In the genomic region with DNA sequence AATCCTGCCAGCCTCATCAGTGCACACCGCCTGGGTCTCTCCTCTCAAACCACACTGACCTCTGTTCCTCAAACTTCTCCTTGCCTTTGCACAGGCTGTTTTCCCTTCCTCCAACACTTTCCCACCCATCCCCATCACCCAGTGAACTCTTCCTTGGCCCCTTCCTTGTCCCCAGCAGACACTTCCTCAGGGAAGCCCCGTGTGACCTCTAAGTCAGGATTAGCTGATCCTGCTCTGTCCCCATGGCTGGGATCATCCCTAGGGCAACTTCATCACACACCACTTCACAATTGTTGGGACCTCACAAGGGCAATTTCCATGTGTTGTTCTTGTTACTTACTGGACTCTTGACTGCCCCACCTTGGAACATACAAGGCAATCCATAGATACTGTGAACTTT, we compare ENCODE assay signal across 24 cellular contexts.
"Had no signal": no experiment of that assay in that cellular context is flagged by ENCODE, and none has a peak within 500 bp of the region (broad histone marks: within the 10 kb centered on the region; RNA-seq: fewer than 3 reads in every experiment).

No MANE protein-coding gene starts in this region.

- ATAC-seq: esophagus mucosa; gastrocnemius medialis; left lung; lower lobe of right lung; naive thymus-derived CD8-positive, alpha-beta T cell; sciatic nerve; stimulated activated effector memory CD8-positive, alpha-beta T cell treated with anti-CD3 and anti-CD28 coated beads, Interleukin-12 subunit alpha, Interleukin-12 subunit beta, amount 100 ng/mL, for 72 hours had no signal

- H3K4me3 Mint-ChIP-seq: naive thymus-derived CD8-positive, alpha-beta T cell; nephron progenitor cell; stimulated activated effector memory CD8-positive, alpha-beta T cell treated with anti-CD3 and anti-CD28 coated beads, Interleukin-12 subunit alpha, Interleukin-12 subunit beta, amount 100 ng/mL, for 72 hours had no signal

- H3K27me3 Mint-ChIP-seq: progenitor cell of endocrine pancreas had no signal

- H3K9me3 Mint-ChIP-seq: naive thymus-derived CD8-positive, alpha-beta T cell; nephron progenitor cell; stimulated activated effector memory CD8-positive, alpha-beta T cell treated with anti-CD3 and anti-CD28 coated beads, Interleukin-12 subunit alpha, Interleukin-12 subunit beta, amount 100 ng/mL, for 72 hours had no signal

- H3K36me3 Mint-ChIP-seq: naive thymus-derived CD8-positive, alpha-beta T cell; stimulated activated effector memory CD8-positive, alpha-beta T cell treated with anti-CD3 and anti-CD28 coated beads, Interleukin-12 subunit alpha, Interleukin-12 subunit beta, amount 100 ng/mL, for 72 hours had no signal

- H3K9me3 ChIP-seq: gastrocnemius medialis, left lung, lower lobe of right lung, neutrophil, stomach, tibial artery, upper lobe of left lung had no signal

- H3K27ac Mint-ChIP-seq: naive thymus-derived CD8-positive, alpha-beta T cell; progenitor cell of endocrine pancreas; stimulated activated effector memory CD8-positive, alpha-beta T cell treated with anti-CD3 and anti-CD28 coated beads, Interleukin-12 subunit alpha, Interleukin-12 subunit beta, amount 100 ng/mL, for 72 hours had no signal

- H2AFZ ChIP-seq: parathyroid adenoma had no signal

- DNase-seq: cerebellar nuclear complex; cortex of kidney; dorsolateral prefrontal cortex; effector CD4-positive, alpha-beta T cell; foreskin fibroblast; gastrocnemius medialis; kidney; left lung; lower lobe of right lung; naive thymus-derived CD8-positive, alpha-beta T cell; nephron progenitor cell; stimulated activated CD4-positive, alpha-beta T cell treated with anti-CD3 and anti-CD28 coated beads, Interleukin-2, amount 100 ng/mL, for 24 hours; stimulated activated CD4-positive, alpha-beta T cell treated with anti-CD3 and anti-CD28 coated beads, Interleukin-4, amount 100 ng/mL, for 24 hours; stimulated activated naive CD4-positive, alpha-beta T cell treated with Interleukin-2 at 50 U/mL for 16 hours; stomach; upper lobe of left lung had no signal

- H3K36me3 ChIP-seq: gastrocnemius medialis, left lung, lower lobe of right lung, neutrophil, stomach, tibial artery, upper lobe of left lung had no signal

- H3K4me3 ChIP-seq: dorsolateral prefrontal cortex, gastrocnemius medialis, left lung, lower lobe of right lung, stomach, tibial artery, upper lobe of left lung had no signal

- H3K27me3 ChIP-seq: dorsolateral prefrontal cortex, gastrocnemius medialis, left lung, neutrophil, stomach, tibial artery, upper lobe of left lung had no signal

- H3K4me1 ChIP-seq: gastrocnemius medialis, left lung, lower lobe of right lung, parathyroid adenoma had no signal

- H3K27ac ChIP-seq: dorsolateral prefrontal cortex, epithelial cell of prostate, gastrocnemius medialis, left lung, lower lobe of right lung, neutrophil, parathyroid adenoma, stomach, tibial artery, upper lobe of left lung had no signal

- H3K79me2 ChIP-seq: parathyroid adenoma had no signal

- H3K4me1 Mint-ChIP-seq: naive thymus-derived CD8-positive, alpha-beta T cell had no signal

- H3K9ac ChIP-seq: parathyroid adenoma had no signal
